In genomic region chr5:80713640-80714039, GRCh38 we compare ENCODE assay signal across 20 cellular contexts.
"Had no signal": no experiment of that assay in that cellular context is flagged by ENCODE, and none has a peak within 500 bp of the region (broad histone marks: within the 10 kb centered on the region; RNA-seq: fewer than 3 reads in every experiment).

No MANE protein-coding gene starts in this region.

- H3K27me3 ChIP-seq: brain microvascular endothelial cell, suprapubic skin, vagina had no signal

- H3K27ac ChIP-seq: brain microvascular endothelial cell, coronary artery, suprapubic skin, vagina had no signal

- H3K4me3 Mint-ChIP-seq: activated B cell treated with CpG ODN at 0.5 μM for 24 hours; activated CD4-positive, alpha-beta memory T cell treated with anti-CD3 and anti-CD28 coated beads, Interleukin-2, amount 10 ng/mL, durations not matched to agents 7 days and 5 days; activated CD8-positive, alpha-beta memory T cell treated with anti-CD3 and anti-CD28 coated beads, Interleukin-2, amount 10 ng/mL, durations not matched to agents 7 days and 5 days; memory B cell; naive thymus-derived CD8-positive, alpha-beta T cell; stimulated activated naive CD8-positive, alpha-beta T cell treated with anti-CD3 and anti-CD28 coated beads, Interleukin-15, amount 100 ng/mL, for 72 hours; T-cell had no signal

- DNase-seq: activated B cell treated with CpG ODN at 0.5 μM for 24 hours; activated CD4-positive, alpha-beta memory T cell treated with anti-CD3 and anti-CD28 coated beads, Interleukin-2, amount 10 ng/mL, durations not matched to agents 7 days and 5 days; activated CD4-positive, alpha-beta T cell treated with anti-CD3 and anti-CD28 coated beads for 4 hours; activated CD8-positive, alpha-beta memory T cell treated with anti-CD3 and anti-CD28 coated beads, Interleukin-2, amount 10 ng/mL, durations not matched to agents 7 days and 5 days; activated naive CD4-positive, alpha-beta T cell; anterior cingulate cortex; brain microvascular endothelial cell; effector CD8-positive, alpha-beta T cell; glutamatergic neuron; left ventricle myocardium superior; naive thymus-derived CD8-positive, alpha-beta T cell; stimulated activated CD4-positive, alpha-beta T cell treated with anti-CD3 and anti-CD28 coated beads, Interleukin-2, amount 100 ng/mL, for 48 hours; stimulated activated naive CD8-positive, alpha-beta T cell treated with anti-CD3 and anti-CD28 coated beads, Interleukin-15, amount 100 ng/mL, for 72 hours; T-cell; T-helper 9 cell had no signal

- H3K27me3 Mint-ChIP-seq: activated B cell treated with CpG ODN at 0.5 μM for 24 hours; activated CD4-positive, alpha-beta memory T cell treated with anti-CD3 and anti-CD28 coated beads, Interleukin-2, amount 10 ng/mL, durations not matched to agents 7 days and 5 days; activated CD8-positive, alpha-beta memory T cell treated with anti-CD3 and anti-CD28 coated beads, Interleukin-2, amount 10 ng/mL, durations not matched to agents 7 days and 5 days; memory B cell; naive thymus-derived CD8-positive, alpha-beta T cell; stimulated activated naive CD8-positive, alpha-beta T cell treated with anti-CD3 and anti-CD28 coated beads, Interleukin-15, amount 100 ng/mL, for 72 hours; T-cell had no signal

- H3K9me3 ChIP-seq: suprapubic skin, vagina had no signal

- ATAC-seq: activated CD8-positive, alpha-beta memory T cell treated with anti-CD3 and anti-CD28 coated beads, Interleukin-2, amount 10 ng/mL, durations not matched to agents 7 days and 5 days; left ventricle myocardium superior; naive thymus-derived CD8-positive, alpha-beta T cell; SK-N-SH treated with all-trans-retinoic acid at 6 μM for 48 hours; stimulated activated naive CD8-positive, alpha-beta T cell treated with anti-CD3 and anti-CD28 coated beads, Interleukin-15, amount 100 ng/mL, for 72 hours had no signal

- H3K9me3 Mint-ChIP-seq: activated B cell treated with CpG ODN at 0.5 μM for 24 hours; activated CD4-positive, alpha-beta memory T cell treated with anti-CD3 and anti-CD28 coated beads, Interleukin-2, amount 10 ng/mL, durations not matched to agents 7 days and 5 days; memory B cell; naive thymus-derived CD8-positive, alpha-beta T cell; stimulated activated naive CD8-positive, alpha-beta T cell treated with anti-CD3 and anti-CD28 coated beads, Interleukin-15, amount 100 ng/mL, for 72 hours; T-cell had no signal

- H3K4me1 Mint-ChIP-seq: activated B cell treated with CpG ODN at 0.5 μM for 24 hours, memory B cell had no signal

- H3K36me3 ChIP-seq: brain microvascular endothelial cell had no signal

- H3K27ac Mint-ChIP-seq: activated B cell treated with CpG ODN at 0.5 μM for 24 hours; activated CD4-positive, alpha-beta memory T cell treated with anti-CD3 and anti-CD28 coated beads, Interleukin-2, amount 10 ng/mL, durations not matched to agents 7 days and 5 days; activated CD8-positive, alpha-beta memory T cell treated with anti-CD3 and anti-CD28 coated beads, Interleukin-2, amount 10 ng/mL, durations not matched to agents 7 days and 5 days; memory B cell; T-cell had no signal

- H3K4me1 ChIP-seq: suprapubic skin, vagina had no signal

- H3K4me3 ChIP-seq: coronary artery, suprapubic skin, vagina had no signal
